In genomic region chr15:101254157-101255065, GRCh38 we compare ENCODE assay signal across 21 cellular contexts. TPM values are rescaled to one million over a fixed set of nuclear protein-coding genes. Genes with fewer than 3 reads are reported as not detected.
DNase-seq lines count a peak whose midpoint lies in the region; ATAC-seq and TF ChIP-seq lines count a peak whose summit lies in the region.
"Had no signal": no experiment of that assay in that cellular context is flagged by ENCODE, and none has a peak within 500 bp of the region (broad histone marks: within the 10 kb centered on the region; RNA-seq: fewer than 3 reads in every experiment).

No MANE protein-coding gene starts in this region.

- ATAC-seq in stimulated activated memory B cell treated with anti-CD40 and anti-IgM and Interleukin-4, amounts not matched to agents 10 μg/mL and 1 μg/mL and 100 μg/mL, for 72 hours: no peak
- ATAC-seq: CD8-positive, alpha-beta T cell; GM12878; HepG2 had no signal

- peaks cover 30% of the 10 kb centered on the region for H3K79me2 ChIP-seq in Loucy (ENCODE audit: insufficient read depth, low read length)

- H3K4me3 Mint-ChIP-seq in activated naive CD4-positive, alpha-beta T cell treated with anti-CD3 and anti-CD28 coated beads, Interleukin-2, amount 50 U/mL, for 24 hours: peak overlapping the region; percentile 4
- no peak overlapping the region for H3K4me3 Mint-ChIP-seq in endothelial cell (ENCODE audit: unreplicated experiment)
- no peak overlapping the region for H3K4me3 Mint-ChIP-seq in stimulated activated memory B cell treated with anti-CD40 and anti-IgM and Interleukin-4, amounts not matched to agents 10 μg/mL and 1 μg/mL and 100 μg/mL, for 72 hours
- H3K4me3 Mint-ChIP-seq: CD8-positive, alpha-beta T cell had no signal

- in situ Hi-C loops in HAP-1 (cut with MboI; ENCODE audit: low sequenced_read_pairs): loop anchor here (5.0 to 25.0 kb wide), 3 partner anchors 167 to 342 kb away; partner anchors contain the start of gene LRRK1

- H3K27ac Mint-ChIP-seq in activated naive CD4-positive, alpha-beta T cell treated with anti-CD3 and anti-CD28 coated beads, Interleukin-2, amount 50 U/mL, for 24 hours: no peak overlapping the region
- no peak overlapping the region for H3K27ac Mint-ChIP-seq in endothelial cell (ENCODE audit: unreplicated experiment)
- H3K27ac Mint-ChIP-seq in stimulated activated memory B cell treated with anti-CD40 and anti-IgM and Interleukin-4, amounts not matched to agents 10 μg/mL and 1 μg/mL and 100 μg/mL, for 72 hours: no peak overlapping the region
- H3K27ac Mint-ChIP-seq: CD8-positive, alpha-beta T cell had no signal

- no peak overlapping the region for H2AFZ ChIP-seq in Loucy (ENCODE audit: low read length)

- no peaks in the 10 kb centered on the region for H3K9me3 Mint-ChIP-seq in activated naive CD4-positive, alpha-beta T cell treated with anti-CD3 and anti-CD28 coated beads, Interleukin-2, amount 50 U/mL, for 24 hours
- H3K9me3 Mint-ChIP-seq in endothelial cell (ENCODE audit: unreplicated experiment): no peaks in the 10 kb centered on the region
- H3K9me3 Mint-ChIP-seq in stimulated activated memory B cell treated with anti-CD40 and anti-IgM and Interleukin-4, amounts not matched to agents 10 μg/mL and 1 μg/mL and 100 μg/mL, for 72 hours: no peaks in the 10 kb centered on the region
- H3K9me3 Mint-ChIP-seq: CD8-positive, alpha-beta T cell had no signal

- H3K4me3 ChIP-seq in Loucy (ENCODE audit: low read length, poor library complexity, severe bottlenecking) (no peak overlapping the region), HAP-1 (no peak overlapping the region)
- H3K4me3 ChIP-seq: BLaER1 treated with 17β-estradiol and CSF1 and Interleukin-3, amounts not matched to agents 10 nM and 100 nM; GM12878 had no signal

- H3K36me3 Mint-ChIP-seq in activated naive CD4-positive, alpha-beta T cell treated with anti-CD3 and anti-CD28 coated beads, Interleukin-2, amount 50 U/mL, for 24 hours: peaks cover 4% of the 10 kb centered on the region
- no peaks in the 10 kb centered on the region for H3K36me3 Mint-ChIP-seq in endothelial cell (ENCODE audit: low read depth, unreplicated experiment)
- no peaks in the 10 kb centered on the region for H3K36me3 Mint-ChIP-seq in stimulated activated memory B cell treated with anti-CD40 and anti-IgM and Interleukin-4, amounts not matched to agents 10 μg/mL and 1 μg/mL and 100 μg/mL, for 72 hours

- no peaks in the 10 kb centered on the region for H3K9me2 ChIP-seq in Loucy (replicated peaks; ENCODE audit: low read depth, low read length)

- H3K9me3 ChIP-seq in Loucy (ENCODE audit: insufficient read depth, low read depth, low read length) (no peaks in the 10 kb centered on the region), HAP-1 (no peaks in the 10 kb centered on the region)
- H3K9me3 ChIP-seq: BLaER1 treated with 17β-estradiol and CSF1 and Interleukin-3, amounts not matched to agents 10 nM and 100 nM had no signal

- no peak for DNase-seq in activated naive CD4-positive, alpha-beta T cell (lab: John Stamatoyannopoulos, UW)
- DNase-seq in endothelial cell (ENCODE audit: low spot score) (no peak), GOT3 (lab: John Stamatoyannopoulos, UW) (no peak), HAP-1 (ENCODE audit: low spot score in 2 of 2) (no peak)
- DNase-seq: Calu3; CD8-positive, alpha-beta T cell; DMS53; EL; Kasumi-1; MM.1S; NCI-H1092 treated with DMSO at 0.1 percent for 48 hours; NCI-H146; NCI-H2081; NCI-H526 treated with DMSO at 0.1 percent for 48 hours; Right ventricle myocardium superior had no signal

- peaks cover 16% of the 10 kb centered on the region for H4K20me1 ChIP-seq in Loucy (ENCODE audit: insufficient read depth, low read length, poor library complexity, severe bottlenecking)

- no peaks in the 10 kb centered on the region for H3K27me3 ChIP-seq in Loucy (ENCODE audit: insufficient read depth, low read length, poor library complexity, severe bottlenecking)
- 0 out of 2 replicates have a peak, but pooled peaks cover 3% of the 10 kb centered on the region for H3K27me3 ChIP-seq in HAP-1 (ENCODE audit: low read depth)

- H3K4me1 Mint-ChIP-seq in activated naive CD4-positive, alpha-beta T cell treated with anti-CD3 and anti-CD28 coated beads, Interleukin-2, amount 50 U/mL, for 24 hours: peaks cover 46% of the 10 kb centered on the region
- H3K4me1 Mint-ChIP-seq in endothelial cell (ENCODE audit: unreplicated experiment): peaks cover 11% of the 10 kb centered on the region
- peaks cover 25% of the 10 kb centered on the region for H3K4me1 Mint-ChIP-seq in stimulated activated memory B cell treated with anti-CD40 and anti-IgM and Interleukin-4, amounts not matched to agents 10 μg/mL and 1 μg/mL and 100 μg/mL, for 72 hours

- peak overlapping the region; percentile 28 for H3K9ac ChIP-seq in Loucy (ENCODE audit: low read depth, low read length, poor library complexity, severe bottlenecking)
- H3K9ac ChIP-seq: BLaER1 treated with 17β-estradiol and CSF1 and Interleukin-3, amounts not matched to agents 10 nM and 100 nM had no signal

- H3F3A ChIP-seq in Loucy (ENCODE audit: low read depth): 0 out of 2 replicates have a peak, but pooled peaks cover 6% of the 10 kb centered on the region

- H3K36me3 ChIP-seq in Loucy (ENCODE audit: insufficient read depth, low read length): no peaks in the 10 kb centered on the region
- H3K36me3 ChIP-seq in HAP-1 (replicated peaks): no peaks in the 10 kb centered on the region
- H3K36me3 ChIP-seq: BLaER1 treated with 17β-estradiol and CSF1 and Interleukin-3, amounts not matched to agents 10 nM and 100 nM had no signal

- H3K27me3 Mint-ChIP-seq in activated naive CD4-positive, alpha-beta T cell treated with anti-CD3 and anti-CD28 coated beads, Interleukin-2, amount 50 U/mL, for 24 hours: peaks cover 2% of the 10 kb centered on the region
- peaks cover 17% of the 10 kb centered on the region for H3K27me3 Mint-ChIP-seq in endothelial cell (ENCODE audit: unreplicated experiment)
- no peaks in the 10 kb centered on the region for H3K27me3 Mint-ChIP-seq in stimulated activated memory B cell treated with anti-CD40 and anti-IgM and Interleukin-4, amounts not matched to agents 10 μg/mL and 1 μg/mL and 100 μg/mL, for 72 hours

- no peak for TF ChIP-seq CTCF in Loucy (conservative IDR thresholded peaks at IDR 0.05; ENCODE audit: low read length)
- peak; percentile 16 for TF ChIP-seq CTCF in endothelial cell (IDR thresholded peaks at IDR 0.05; ENCODE audit: unreplicated experiment)

- peak overlapping the region; percentile 25 for H3K4me2 ChIP-seq in Loucy (ENCODE audit: low read depth, low read length, poor library complexity, severe bottlenecking)

- H3K4me1 ChIP-seq in Loucy (ENCODE audit: insufficient read depth, low read length, poor library complexity, severe bottlenecking) (peaks cover 39% of the 10 kb centered on the region), HAP-1 (peaks cover 7% of the 10 kb centered on the region)

RNA-seq across cellular contexts. Expression of gene CHSY1, which starts 2.6 kb away (rescaled TPM):
- 27.6 TPM for total RNA-seq in endothelial cell (ENCODE audit: unreplicated experiment)

RNA-seq across cellular contexts. Expression of gene SELENOS, which starts 22.9 kb away (rescaled TPM):
- 48.9 TPM for total RNA-seq in endothelial cell (ENCODE audit: unreplicated experiment)

RNA-seq across cellular contexts. Expression of gene SNRPA1, which starts 40.6 kb away (rescaled TPM):
- 62.2 TPM for total RNA-seq in endothelial cell (ENCODE audit: unreplicated experiment)
